In genomic region chr5:129499208-129499852, GRCh38 we compare ENCODE assay signal across 20 cellular contexts. TPM values are rescaled to one million over a fixed set of nuclear protein-coding genes. Genes with fewer than 3 reads are reported as not detected.
DNase-seq lines count a peak whose midpoint lies in the region; ATAC-seq lines count a peak whose summit lies in the region.
"Had no signal": no experiment of that assay in that cellular context is flagged by ENCODE, and none has a peak within 500 bp of the region (broad histone marks: within the 10 kb centered on the region; RNA-seq: fewer than 3 reads in every experiment).

No MANE protein-coding gene starts in this region.

- H3K4me3 ChIP-seq in CD4-positive, alpha-beta memory T cell (ENCODE audit: low read length in 2 of 2), result no peak overlapping the region
- H3K4me3 ChIP-seq: adrenal gland, esophagus muscularis mucosa, upper lobe of right lung had no signal

- H3K9me3 Mint-ChIP-seq in CD4-positive, alpha-beta memory T cell, result peaks cover 0 to 6% (median 2%) of the 10 kb centered on the region in 8 donors
- H3K9me3 Mint-ChIP-seq: activated CD4-positive, alpha-beta T cell treated with anti-CD3 and anti-CD28 coated beads, Interleukin-2, amount 10 ng/mL, durations not matched to agents 24 days and 14 days had no signal

- H3K4me1 ChIP-seq in CD4-positive, alpha-beta memory T cell (ENCODE audit: insufficient read depth, low read length), result no peaks in the 10 kb centered on the region
- H3K4me1 ChIP-seq: adrenal gland, upper lobe of right lung had no signal

- H3K4me3 Mint-ChIP-seq in CD4-positive, alpha-beta memory T cell, result no peak overlapping the region
- H3K4me3 Mint-ChIP-seq: activated CD4-positive, alpha-beta T cell treated with anti-CD3 and anti-CD28 coated beads, Interleukin-2, amount 10 ng/mL, durations not matched to agents 24 days and 14 days; activated T-cell treated with anti-CD3 and anti-CD28 coated beads, Interleukin-2, amount 50 U/mL, for 4 hours; naive B cell had no signal

- POLR2A ChIA-PET in CD4-positive, alpha-beta memory T cell (lab: Charles Lee; ENCODE audit: partially characterized antibody), result no interaction called here

- no peaks in the 10 kb centered on the region for H3K4me1 Mint-ChIP-seq in CD4-positive, alpha-beta memory T cell
- H3K4me1 Mint-ChIP-seq: activated CD4-positive, alpha-beta T cell treated with anti-CD3 and anti-CD28 coated beads, Interleukin-2, amount 10 ng/mL, durations not matched to agents 24 days and 14 days; naive B cell had no signal

- intact Hi-C loops in CD4-positive, alpha-beta memory T cell (cut with micrococcal nuclease), result no loop called here

- no peak overlapping the region for H3K27ac ChIP-seq in CD4-positive, alpha-beta memory T cell (ENCODE audit: low read depth, low read length)
- H3K27ac ChIP-seq: adrenal gland, esophagus muscularis mucosa, upper lobe of right lung had no signal

- no peaks in the 10 kb centered on the region for H3K9me3 ChIP-seq in CD4-positive, alpha-beta memory T cell (ENCODE audit: control insufficient read depth in 1 of 2, low read length in 2 of 2)
- H3K9me3 ChIP-seq: adrenal gland, esophagus muscularis mucosa, upper lobe of right lung had no signal

- H3K27me3 Mint-ChIP-seq in CD4-positive, alpha-beta memory T cell, result no peaks in the 10 kb centered on the region
- H3K27me3 Mint-ChIP-seq: activated CD4-positive, alpha-beta T cell treated with anti-CD3 and anti-CD28 coated beads, Interleukin-2, amount 10 ng/mL, durations not matched to agents 24 days and 14 days; naive B cell had no signal

- no peaks in the 10 kb centered on the region for H3K36me3 ChIP-seq in CD4-positive, alpha-beta memory T cell (ENCODE audit: insufficient read depth, low read length)
- H3K36me3 ChIP-seq: adrenal gland, esophagus muscularis mucosa, upper lobe of right lung had no signal

- DNase-seq in SKM-1 treated with dmso at 0.1 percent for 144 hours (lab: John Stamatoyannopoulos, UW; ENCODE audit: unreplicated experiment), result peak; percentile 31
- DNase-seq in CD4-positive, alpha-beta memory T cell, result no peak
- DNase-seq in NCI-H748 treated with DMSO at 0.1 percent for 48 hours (lab: John Stamatoyannopoulos, UW), result no peak
- no peak for DNase-seq in NCI-H2171 treated with DMSO at 0.1 percent for 48 hours (lab: John Stamatoyannopoulos, UW)
- DNase-seq in ecto neural progenitor cell (ENCODE audit: low spot score), result no peak
- DNase-seq: activated CD4-positive, alpha-beta T cell treated with anti-CD3 and anti-CD28 coated beads, Interleukin-2, amount 10 ng/mL, durations not matched to agents 24 days and 14 days; activated T-cell treated with anti-CD3 and anti-CD28 coated beads, Interleukin-2, amount 50 U/mL, for 4 hours; adrenal gland; DMS153; left ventricle myocardium superior; naive B cell; NCI-H1105; RPMI8226; stimulated activated CD4-positive, alpha-beta T cell treated with anti-CD3 and anti-CD28 coated beads, Interleukin-2, amount 100 ng/mL, for 24 hours; T-helper 2 cell; upper lobe of right lung had no signal

- CTCF ChIA-PET in CD4-positive, alpha-beta memory T cell (lab: Charles Lee; ENCODE audit: partially characterized antibody), result no interaction called here

- H3K36me3 Mint-ChIP-seq in CD4-positive, alpha-beta memory T cell, result no peaks in the 10 kb centered on the region
- H3K36me3 Mint-ChIP-seq: naive B cell had no signal

- peak; percentile 70 for ATAC-seq in GM18519 (IDR thresholded peaks at IDR 0.05; ENCODE audit: low FRiP score, unreplicated experiment)
- peak; percentile 67 for ATAC-seq in GM21447 (IDR thresholded peaks at IDR 0.05; ENCODE audit: unreplicated experiment)
- peak; percentile 64 for ATAC-seq in HG03135 (IDR thresholded peaks at IDR 0.05; ENCODE audit: unreplicated experiment)
- ATAC-seq: activated T-cell treated with anti-CD3 and anti-CD28 coated beads, Interleukin-2, amount 50 U/mL, for 4 hours; left ventricle myocardium superior; upper lobe of right lung had no signal

- no peak overlapping the region for H3K27ac Mint-ChIP-seq in CD4-positive, alpha-beta memory T cell
- H3K27ac Mint-ChIP-seq: activated CD4-positive, alpha-beta T cell treated with anti-CD3 and anti-CD28 coated beads, Interleukin-2, amount 10 ng/mL, durations not matched to agents 24 days and 14 days; naive B cell had no signal

- no peaks in the 10 kb centered on the region for H3K27me3 ChIP-seq in CD4-positive, alpha-beta memory T cell (ENCODE audit: insufficient read depth, low read length)
- H3K27me3 ChIP-seq: adrenal gland, esophagus muscularis mucosa, upper lobe of right lung had no signal

RNA-seq across cellular contexts. Expression of gene ADAMTS19, which starts 39.2 kb away (rescaled TPM):
- total RNA-seq in CD4-positive, alpha-beta memory T cell, result not detected
- polyA plus RNA-seq in CD4-positive, alpha-beta memory T cell, result not detected
- total RNA-seq: activated CD4-positive, alpha-beta T cell treated with anti-CD3 and anti-CD28 coated beads, Interleukin-2, amount 10 ng/mL, durations not matched to agents 24 days and 14 days; upper lobe of right lung had no signal
